ENCODE assay signal across 9 cellular contexts in the genomic region with DNA sequence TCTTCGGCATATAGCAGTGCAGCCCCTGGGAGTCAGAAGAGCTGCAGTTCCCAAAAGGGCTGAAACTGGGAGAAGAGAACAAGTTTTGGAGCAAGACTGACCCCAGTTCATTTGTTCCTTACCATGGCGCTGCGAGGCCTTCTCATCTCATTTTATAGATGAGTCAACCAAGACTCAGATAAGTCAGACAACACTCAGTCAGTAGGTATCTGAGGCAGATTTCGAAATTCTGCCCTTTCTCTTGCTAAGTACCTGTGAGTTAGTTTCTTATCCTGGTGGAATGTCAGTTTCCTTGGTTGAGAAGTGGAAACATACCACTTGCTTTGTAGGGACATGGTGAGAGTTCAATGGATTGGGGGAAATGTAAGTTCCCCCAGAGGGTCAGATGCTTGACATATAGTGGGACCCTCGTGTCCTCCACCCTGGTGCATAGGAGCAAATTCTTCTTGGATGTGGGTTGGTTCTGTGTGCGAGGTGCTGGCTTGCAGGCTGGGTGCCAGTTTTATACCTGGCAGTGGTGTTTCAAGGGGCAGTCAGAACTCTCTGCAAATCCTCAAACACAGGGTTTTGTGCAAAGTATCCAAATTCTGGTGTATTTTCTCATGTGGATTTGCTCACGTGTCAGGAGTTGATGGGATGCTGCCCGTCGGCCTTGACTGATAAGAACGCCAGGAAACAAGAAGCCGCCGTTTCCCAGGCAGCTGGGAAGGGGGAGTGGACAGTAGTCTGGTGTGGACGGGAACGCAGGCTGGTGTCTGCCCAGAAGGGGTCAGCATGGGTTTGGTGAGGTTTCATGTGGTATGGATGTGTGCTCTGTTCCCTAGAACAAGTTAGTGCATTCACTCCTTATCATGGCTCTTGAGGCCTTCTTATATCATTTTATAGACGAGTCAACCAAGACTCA.
A peak's percentile ranks its signal among the peaks of the same experiment; 100 is the strongest.
DNase-seq lines count a peak whose midpoint lies in the region; ATAC-seq and TF ChIP-seq lines count a peak whose summit lies in the region.
"Had no signal": no experiment of that assay in that cellular context is flagged by ENCODE, and none has a peak within 500 bp of the region (broad histone marks: within the 10 kb centered on the region; RNA-seq: fewer than 3 reads in every experiment).

No MANE protein-coding gene starts in this region.

- H3K79me2 ChIP-seq in fibroblast of lung (ENCODE audit: control insufficient read depth, insufficient read depth, low read length) = peaks cover 72% of the 10 kb centered on the region

- H3K9ac ChIP-seq in fibroblast of lung (ENCODE audit: insufficient read depth, low read length) = no peak overlapping the region

- no peaks in the 10 kb centered on the region for H3K36me3 ChIP-seq in RWPE2 (ENCODE audit: low read depth)
- H3K36me3 ChIP-seq in fibroblast of lung (ENCODE audit: control insufficient read depth, insufficient read depth, low read length) = peaks cover 7% of the 10 kb centered on the region

- ATAC-seq in RWPE2 (ENCODE audit: low read depth) = peak; percentile 81
- no peak for ATAC-seq in HG03342 (IDR thresholded peaks at IDR 0.05; ENCODE audit: unreplicated experiment)
- no peak for ATAC-seq in GM18868 (IDR thresholded peaks at IDR 0.05; ENCODE audit: unreplicated experiment)

- H3K36me3 Mint-ChIP-seq in progenitor cell of endocrine pancreas (ENCODE audit: insufficient read depth) = no peaks in the 10 kb centered on the region

- H3K27me3 Mint-ChIP-seq in progenitor cell of endocrine pancreas = peaks cover 45% of the 10 kb centered on the region

- H3K4me3 ChIP-seq in RWPE2 (ENCODE audit: severe bottlenecking) (no peak overlapping the region), fibroblast of lung (replicated peaks in 1 of 4; ENCODE audit: control extremely low read depth in 1 of 4, insufficient read depth in 1 of 4, low read depth in 3 of 4, low read length in 4 of 4) (peak overlapping the region; percentile 59 to 88 (median 74))

- H4K20me1 ChIP-seq in fibroblast of lung (ENCODE audit: control insufficient read depth, extremely low read depth, insufficient read depth, low read length) = no peaks in the 10 kb centered on the region

- peak overlapping the region; percentile 29 for H3K27ac Mint-ChIP-seq in progenitor cell of endocrine pancreas
- H3K27ac Mint-ChIP-seq: activated CD4-positive, alpha-beta memory T cell treated with anti-CD3 and anti-CD28 coated beads, Interleukin-2, amount 10 ng/mL, durations not matched to agents 7 days and 5 days had no signal

- H3K4me1 Mint-ChIP-seq in progenitor cell of endocrine pancreas (ENCODE audit: low read depth) = peaks cover 42% of the 10 kb centered on the region

- no peaks in the 10 kb centered on the region for H3K27me3 ChIP-seq in RWPE2 (ENCODE audit: insufficient read depth, poor library complexity, severe bottlenecking)
- H3K27me3 ChIP-seq in fibroblast of lung (ENCODE audit: control insufficient read depth, insufficient read depth, low read length) = no peaks in the 10 kb centered on the region

- H2AFZ ChIP-seq in fibroblast of lung (ENCODE audit: low read length) = no peak overlapping the region

- peaks cover 38% of the 10 kb centered on the region for H3K4me1 ChIP-seq in RWPE2 (ENCODE audit: insufficient read depth, poor library complexity, severe bottlenecking)
- peaks cover 25% of the 10 kb centered on the region for H3K4me1 ChIP-seq in fibroblast of lung (ENCODE audit: control insufficient read depth, extremely low read depth, insufficient read depth, low read length)

- H3K27ac ChIP-seq in RWPE2 (ENCODE audit: poor library complexity, severe bottlenecking) = peak overlapping the region; percentile 94
- H3K27ac ChIP-seq in fibroblast of lung (ENCODE audit: insufficient read depth, low read length) = peak overlapping the region; percentile 91

- H3K4me2 ChIP-seq in fibroblast of lung (ENCODE audit: extremely low read depth, insufficient read depth, low read length) = peak overlapping the region; percentile 92

- peak overlapping the region; percentile 71 for H3K4me3 Mint-ChIP-seq in progenitor cell of endocrine pancreas (ENCODE audit: low read depth)
- H3K4me3 Mint-ChIP-seq: activated CD4-positive, alpha-beta memory T cell treated with anti-CD3 and anti-CD28 coated beads, Interleukin-2, amount 10 ng/mL, durations not matched to agents 7 days and 5 days had no signal

- DNase-seq in EH (ENCODE audit: low read depth) (peak; percentile 90), RWPE2 (ENCODE audit: low spot score) (peak; percentile 61), fibroblast of lung (ENCODE audit: low read depth in 2 of 2) (peak; percentile 85 to 97), progenitor cell of endocrine pancreas (ENCODE audit: low spot score, unreplicated experiment) (no peak), HuH-7.5 (ENCODE audit: low spot score) (no peak)
- DNase-seq in activated CD4-positive, alpha-beta T cell treated with anti-CD3 and anti-CD28 coated beads for 48 hours = no peak
- DNase-seq: activated CD4-positive, alpha-beta memory T cell treated with anti-CD3 and anti-CD28 coated beads, Interleukin-2, amount 10 ng/mL, durations not matched to agents 7 days and 5 days had no signal

- H3K9me3 ChIP-seq in RWPE2 (ENCODE audit: severe bottlenecking) = no peaks in the 10 kb centered on the region
- H3K9me3 ChIP-seq in fibroblast of lung (ENCODE audit: control insufficient read depth, insufficient read depth, low read depth, low read length) = no peaks in the 10 kb centered on the region

- TF ChIP-seq CTCF in RWPE2 (IDR thresholded peaks at IDR 0.05; ENCODE audit: poor library complexity, severe bottlenecking) (peak; percentile 7), fibroblast of lung (conservative IDR thresholded peaks at IDR 0.05 in 1 of 2, IDR thresholded peaks at IDR 0.05 in 1 of 2; ENCODE audit: low read depth in 1 of 2, low read length in 2 of 2) (peak in 1 of 2 donors; percentile 46), progenitor cell of endocrine pancreas (IDR thresholded peaks at IDR 0.05; ENCODE audit: unreplicated experiment) (no peak)

- no peaks in the 10 kb centered on the region for H3K9me3 Mint-ChIP-seq in progenitor cell of endocrine pancreas (ENCODE audit: low read depth)
- H3K9me3 Mint-ChIP-seq: activated CD4-positive, alpha-beta memory T cell treated with anti-CD3 and anti-CD28 coated beads, Interleukin-2, amount 10 ng/mL, durations not matched to agents 7 days and 5 days had no signal

Comparison
In these comparisons a context has a peak if more than half of its experiments do, and no peak if none do; other contexts are left out.
1. DNase-seq: peak in EH (single experiment), RWPE2 (single experiment) and fibroblast of lung (2 of 2); none in progenitor cell of endocrine pancreas (single experiment), HuH-7.5 (single experiment) and activated CD4-positive, alpha-beta T cell treated with anti-CD3 and anti-CD28 coated beads for 48 hours (single experiment).